ENCODE assay signal across 9 cellular contexts in the genomic region with DNA sequence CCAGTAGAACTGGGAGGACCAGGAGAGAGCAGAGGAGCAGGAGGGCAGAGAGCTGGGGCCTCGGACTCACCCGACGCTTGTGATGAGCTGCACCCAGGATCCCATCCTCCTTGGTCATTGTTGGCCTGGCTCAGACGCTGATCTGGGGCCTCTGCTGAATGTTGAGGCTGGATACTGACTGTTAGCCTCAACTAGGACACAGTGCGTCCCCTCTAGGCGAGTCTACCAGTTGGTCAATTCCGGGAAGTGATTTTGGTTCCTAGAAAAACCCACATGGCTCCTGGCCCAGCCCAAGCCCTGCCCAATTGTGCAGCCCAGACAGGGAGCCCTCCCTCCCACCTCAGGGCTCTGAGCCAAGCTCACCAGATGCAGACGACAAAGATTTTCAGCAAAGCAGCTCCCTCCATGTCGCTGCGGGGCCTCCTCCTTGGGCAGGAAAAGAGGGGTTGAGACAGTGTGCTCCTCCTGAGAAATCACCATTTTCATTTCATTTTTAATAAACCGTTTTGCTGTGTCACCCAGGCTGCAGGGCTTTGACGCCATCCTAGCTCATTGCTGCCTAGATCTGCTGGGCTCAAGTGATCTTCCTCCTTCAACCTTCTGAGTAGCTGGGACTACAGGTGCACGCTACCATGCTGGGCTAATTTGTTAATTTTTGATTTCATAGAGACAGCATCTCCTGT. TPM values are rescaled to one million over a fixed set of nuclear protein-coding genes. Genes with fewer than 3 reads are reported as not detected.
DNase-seq lines count a peak whose midpoint lies in the region; ATAC-seq and TF ChIP-seq lines count a peak whose summit lies in the region.
"Had no signal": no experiment of that assay in that cellular context is flagged by ENCODE, and none has a peak within 500 bp of the region (broad histone marks: within the 10 kb centered on the region; RNA-seq: fewer than 3 reads in every experiment).

A gene with protein sequence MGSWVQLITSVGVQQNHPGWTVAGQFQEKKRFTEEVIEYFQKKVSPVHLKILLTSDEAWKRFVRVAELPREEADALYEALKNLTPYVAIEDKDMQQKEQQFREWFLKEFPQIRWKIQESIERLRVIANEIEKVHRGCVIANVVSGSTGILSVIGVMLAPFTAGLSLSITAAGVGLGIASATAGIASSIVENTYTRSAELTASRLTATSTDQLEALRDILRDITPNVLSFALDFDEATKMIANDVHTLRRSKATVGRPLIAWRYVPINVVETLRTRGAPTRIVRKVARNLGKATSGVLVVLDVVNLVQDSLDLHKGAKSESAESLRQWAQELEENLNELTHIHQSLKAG (minus strand): TSS at position 180 of the 683 bp plus-strand sequence. CDS start 75 bp downstream, at position 105.

- CTCF ChIA-PET in T-cell (lab: Charles Lee) = no interaction called here

- H3K36me3 ChIP-seq in left ventricle myocardium inferior = no peaks in the 10 kb centered on the region
- no peaks in the 10 kb centered on the region for H3K36me3 ChIP-seq in sigmoid colon
- H3K36me3 ChIP-seq in effector memory CD4-positive, alpha-beta T cell (ENCODE audit: control insufficient read depth, insufficient read depth, low read length) = no peaks in the 10 kb centered on the region

- H3K9me3 Mint-ChIP-seq in T-cell = no peaks in the 10 kb centered on the region

- peak within 1 kb of the TSS; percentile 85 for H3K27ac ChIP-seq in left ventricle myocardium inferior (replicated peaks)
- peak within 1 kb of the TSS in 3 of 4 donors; percentile 20 to 49 (median 40) for H3K27ac ChIP-seq in sigmoid colon
- H3K27ac ChIP-seq in effector memory CD4-positive, alpha-beta T cell (ENCODE audit: insufficient read depth, low read length, poor library complexity, severe bottlenecking) = no peak within 1 kb of the TSS

- H3K4me1 ChIP-seq in left ventricle myocardium inferior = peaks cover 58% of the 10 kb centered on the region
- H3K4me1 ChIP-seq in sigmoid colon = peaks cover 0 to 18% (median 10%) of the 10 kb centered on the region in 4 donors
- H3K4me1 ChIP-seq in effector memory CD4-positive, alpha-beta T cell (ENCODE audit: control insufficient read depth, insufficient read depth, low read length, poor library complexity, severe bottlenecking) = no peaks in the 10 kb centered on the region

- DNase-seq in HFF-Myc (ENCODE audit: extremely low read depth, low read depth) (peak; percentile 40), left ventricle myocardium inferior (peak; percentile 89), sigmoid colon (peak; percentile 88), T-cell (no peak), SKM-1 (lab: John Stamatoyannopoulos, UW; ENCODE audit: unreplicated experiment) (no peak), NK-92 (lab: John Stamatoyannopoulos, UW; ENCODE audit: unreplicated experiment) (no peak)
- DNase-seq in effector memory CD4-positive, alpha-beta T cell = no peak
- DNase-seq: activated CD4-positive, alpha-beta T cell treated with anti-CD3 and anti-CD28 coated beads for 36 hours had no signal

- H3K9me3 ChIP-seq in left ventricle myocardium inferior (replicated peaks) = no peaks in the 10 kb centered on the region
- H3K9me3 ChIP-seq in sigmoid colon = no peaks in the 10 kb centered on the region
- no peaks in the 10 kb centered on the region for H3K9me3 ChIP-seq in effector memory CD4-positive, alpha-beta T cell (ENCODE audit: control insufficient read depth, low read length)

- POLR2A ChIA-PET in T-cell (lab: Charles Lee) = no interaction called here

- no peak for TF ChIP-seq EP300 in sigmoid colon (IDR thresholded peaks at IDR 0.05)

- no peaks in the 10 kb centered on the region for H3K36me3 Mint-ChIP-seq in T-cell

- H3K27ac Mint-ChIP-seq in T-cell = no peak within 1 kb of the TSS
- H3K27ac Mint-ChIP-seq: activated CD4-positive, alpha-beta T cell treated with anti-CD3 and anti-CD28 coated beads for 36 hours had no signal

- no peak within 1 kb of the TSS; the same call in 1 of the 2 replicates for H3K4me3 ChIP-seq in HFF-Myc (replicated peaks; ENCODE audit: low read depth, low read length)
- H3K4me3 ChIP-seq in left ventricle myocardium inferior = peak within 1 kb of the TSS; percentile 59
- H3K4me3 ChIP-seq in sigmoid colon = peak within 1 kb of the TSS in 2 of 4 donors; percentile 9 to 21
- H3K4me3 ChIP-seq in effector memory CD4-positive, alpha-beta T cell (ENCODE audit: insufficient read depth, low read depth, low read length, poor library complexity, severe bottlenecking) = no peak within 1 kb of the TSS

- intact Hi-C loops in left ventricle myocardium inferior (cut with micrococcal nuclease) = no loop called here
- intact Hi-C loops in sigmoid colon (cut with DNase I) = no loop called here

- H3K4me3 Mint-ChIP-seq in T-cell = no peak within 1 kb of the TSS
- H3K4me3 Mint-ChIP-seq: activated CD4-positive, alpha-beta T cell treated with anti-CD3 and anti-CD28 coated beads for 36 hours had no signal

- H3K27me3 Mint-ChIP-seq in T-cell = peaks cover 4 to 16% of the 10 kb centered on the region in 2 donors

- peaks cover 15 to 17% (median 16%) of the 10 kb centered on the region in 3 donors for H3K4me1 Mint-ChIP-seq in T-cell

- TF ChIP-seq CTCF in HFF-Myc (IDR thresholded peaks at IDR 0.05; ENCODE audit: low read depth, low read length, missing control alignments) (no peak), left ventricle myocardium inferior (IDR thresholded peaks at IDR 0.05; ENCODE audit: borderline replicate concordance) (no peak), sigmoid colon (IDR thresholded peaks at IDR 0.05) (no peak)

- 48 to 49% methylated on average over 13 of the region's 13 CpGs for WGBS in sigmoid colon, 2 donors

- TF ChIP-seq POLR2A in sigmoid colon (IDR thresholded peaks at IDR 0.05) = no peak

- ATAC-seq in SK-N-SH treated with all-trans-retinoic acid at 6 μM for 48 hours (peak; percentile 21; the same call in 1 of the 3 replicates), T-cell (replicated peaks in 1 of 4) (no peak)
- ATAC-seq: activated CD4-positive, alpha-beta T cell treated with anti-CD3 and anti-CD28 coated beads for 36 hours had no signal

- H3K27me3 ChIP-seq in left ventricle myocardium inferior (ENCODE audit: low read depth) (no peaks in the 10 kb centered on the region), sigmoid colon (no peaks in the 10 kb centered on the region)
- no peaks in the 10 kb centered on the region for H3K27me3 ChIP-seq in effector memory CD4-positive, alpha-beta T cell (replicated peaks; ENCODE audit: control insufficient read depth, insufficient read depth, low read length, poor library complexity, severe bottlenecking)

TF ChIP-seq in SK-N-SH treated with all-trans-retinoic acid at 6 μM for 48 hours, 23 proteins besides CTCF, POLR2A, EP300 and RAD21:
- TF ChIP-seq TOX (CRISPR knock-in tag; IDR thresholded peaks at IDR 0.05; ENCODE audit: borderline replicate concordance) = no peak
- TF ChIP-seq, protein P1, sequence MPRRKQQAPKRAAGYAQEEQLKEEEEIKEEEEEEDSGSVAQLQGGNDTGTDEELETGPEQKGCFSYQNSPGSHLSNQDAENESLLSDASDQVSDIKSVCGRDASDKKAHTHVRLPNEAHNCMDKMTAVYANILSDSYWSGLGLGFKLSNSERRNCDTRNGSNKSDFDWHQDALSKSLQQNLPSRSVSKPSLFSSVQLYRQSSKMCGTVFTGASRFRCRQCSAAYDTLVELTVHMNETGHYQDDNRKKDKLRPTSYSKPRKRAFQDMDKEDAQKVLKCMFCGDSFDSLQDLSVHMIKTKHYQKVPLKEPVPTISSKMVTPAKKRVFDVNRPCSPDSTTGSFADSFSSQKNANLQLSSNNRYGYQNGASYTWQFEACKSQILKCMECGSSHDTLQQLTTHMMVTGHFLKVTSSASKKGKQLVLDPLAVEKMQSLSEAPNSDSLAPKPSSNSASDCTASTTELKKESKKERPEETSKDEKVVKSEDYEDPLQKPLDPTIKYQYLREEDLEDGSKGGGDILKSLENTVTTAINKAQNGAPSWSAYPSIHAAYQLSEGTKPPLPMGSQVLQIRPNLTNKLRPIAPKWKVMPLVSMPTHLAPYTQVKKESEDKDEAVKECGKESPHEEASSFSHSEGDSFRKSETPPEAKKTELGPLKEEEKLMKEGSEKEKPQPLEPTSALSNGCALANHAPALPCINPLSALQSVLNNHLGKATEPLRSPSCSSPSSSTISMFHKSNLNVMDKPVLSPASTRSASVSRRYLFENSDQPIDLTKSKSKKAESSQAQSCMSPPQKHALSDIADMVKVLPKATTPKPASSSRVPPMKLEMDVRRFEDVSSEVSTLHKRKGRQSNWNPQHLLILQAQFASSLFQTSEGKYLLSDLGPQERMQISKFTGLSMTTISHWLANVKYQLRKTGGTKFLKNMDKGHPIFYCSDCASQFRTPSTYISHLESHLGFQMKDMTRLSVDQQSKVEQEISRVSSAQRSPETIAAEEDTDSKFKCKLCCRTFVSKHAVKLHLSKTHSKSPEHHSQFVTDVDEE (CRISPR knock-in tag; IDR thresholded peaks at IDR 0.05) = 0 out of 2 replicates have a peak, but pooled peaks have one; percentile 29

RNA-seq across cellular contexts. Expression of the gene that starts here (rescaled TPM):
- total RNA-seq in left ventricle myocardium inferior (4.7 TPM), sigmoid colon (10 to 100 TPM in 1 of 4 donors, 1 to 10 TPM in 3; 1.2 to 14.0 (median 5.4) TPM), T-cell (under 1 TPM in 2 of 5 donors, not detected in 3; 0.22 to 0.72 TPM)
- polyA plus RNA-seq in sigmoid colon = 1 to 10 TPM; 3.2 to 9.3 (median 4.8) TPM

Comparison
In these comparisons a context has a peak if more than half of its experiments do, and no peak if none do; other contexts are left out.
1. DNase-seq: peak in HFF-Myc (single experiment), left ventricle myocardium inferior (single experiment) and sigmoid colon (single experiment); none in T-cell (0 of 34), SKM-1 (single experiment), effector memory CD4-positive, alpha-beta T cell (0 of 3) and NK-92 (single experiment).